ENCODE assay signal across 14 cellular contexts in the genomic region with DNA sequence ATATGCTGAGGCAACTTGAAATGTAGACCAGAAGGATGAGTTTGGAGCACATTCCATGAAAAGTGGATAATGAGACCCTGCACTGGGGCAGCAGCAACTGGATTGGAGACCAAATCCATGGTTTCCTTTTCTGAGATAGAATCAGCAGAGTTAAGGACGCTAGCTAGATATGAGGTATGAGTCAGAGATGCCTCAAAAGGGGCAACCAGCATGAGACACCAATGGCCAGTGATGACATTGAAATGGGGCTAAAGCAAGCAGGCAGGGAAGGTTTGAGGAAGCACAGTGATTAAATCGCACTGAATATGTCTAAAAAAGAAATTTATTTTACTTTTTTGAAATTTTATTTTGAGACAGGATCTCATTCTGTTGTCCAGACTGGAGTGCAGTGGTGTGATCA.
"Had no signal": no experiment of that assay in that cellular context is flagged by ENCODE, and none has a peak within 500 bp of the region (broad histone marks: within the 10 kb centered on the region; RNA-seq: fewer than 3 reads in every experiment).

No MANE protein-coding gene starts in this region.

- H3K4me3 ChIP-seq: gastroesophageal sphincter, upper lobe of right lung had no signal

- H3K36me3 ChIP-seq: gastroesophageal sphincter, upper lobe of right lung, WERI-Rb-1 had no signal

- ATAC-seq: activated CD4-positive, alpha-beta T cell treated with anti-CD3 and anti-CD28 coated beads for 36 hours; gastroesophageal sphincter; naive thymus-derived CD4-positive, alpha-beta T cell; upper lobe of right lung had no signal

- H3K27ac ChIP-seq: gastroesophageal sphincter, upper lobe of right lung, WERI-Rb-1 had no signal

- DNase-seq: activated CD4-positive, alpha-beta memory T cell treated with anti-CD3 and anti-CD28 coated beads, Interleukin-2, amount 10 ng/mL, durations not matched to agents 7 days and 5 days; activated CD4-positive, alpha-beta T cell treated with anti-CD3 and anti-CD28 coated beads for 36 hours; activated CD8-positive, alpha-beta memory T cell treated with anti-CD3 and anti-CD28 coated beads, Interleukin-2, amount 50 U/mL, for 4 hours; activated naive CD4-positive, alpha-beta T cell; cortex of kidney; effector memory CD4-positive, alpha-beta T cell; naive thymus-derived CD4-positive, alpha-beta T cell; posterior cingulate gyrus; stimulated activated CD4-positive, alpha-beta T cell treated with anti-CD3 and anti-CD28 coated beads, Interleukin-15, amount 100 ng/mL, for 24 hours; stimulated activated CD4-positive, alpha-beta T cell treated with anti-CD3 and anti-CD28 coated beads, Interleukin-4, amount 100 ng/mL, for 24 hours; T-helper 9 cell; upper lobe of right lung; WERI-Rb-1 had no signal

- H3K9me3 ChIP-seq: gastroesophageal sphincter, upper lobe of right lung had no signal

- H3K27me3 ChIP-seq: gastroesophageal sphincter, upper lobe of right lung had no signal

- H3K4me1 ChIP-seq: gastroesophageal sphincter, upper lobe of right lung had no signal
